18 cellular contexts compared by ENCODE assay signal in genomic region chr7:39540320-39540719, GRCh38. TPM values are rescaled to one million over a fixed set of nuclear protein-coding genes. Genes with fewer than 3 reads are reported as not detected.
DNase-seq lines count a peak whose midpoint lies in the region; ATAC-seq and TF ChIP-seq lines count a peak whose summit lies in the region.
"Had no signal": no experiment of that assay in that cellular context is flagged by ENCODE, and none has a peak within 500 bp of the region (broad histone marks: within the 10 kb centered on the region; RNA-seq: fewer than 3 reads in every experiment).

No MANE protein-coding gene starts in this region.

- H3K79me2 ChIP-seq in GM23338 (replicated peaks; ENCODE audit: insufficient read depth) = no peaks in the 10 kb centered on the region

- H3K9me3 Mint-ChIP-seq in GM23338 = no peaks in the 10 kb centered on the region
- peaks cover 8% of the 10 kb centered on the region for H3K9me3 Mint-ChIP-seq in nephron progenitor cell
- H3K9me3 Mint-ChIP-seq: activated naive CD8-positive, alpha-beta T cell treated with anti-CD3 and anti-CD28 coated beads for 36 hours; CD8-positive, alpha-beta T cell had no signal

- no peak for DNase-seq in GM23338 (ENCODE audit: low spot score)
- DNase-seq in NCI-H2029 (lab: John Stamatoyannopoulos, UW) = peak; percentile 48
- peak; percentile 88 for DNase-seq in NCI-H82 (lab: John Stamatoyannopoulos, UW)
- DNase-seq in nephron progenitor cell = no peak
- DNase-seq in left ventricle myocardium superior = no peak
- no peak for DNase-seq in aorta
- no peak for DNase-seq in Ammon's horn (ENCODE audit: low spot score)
- DNase-seq in effector memory CD4-positive, alpha-beta T cell = no peak
- DNase-seq: activated naive CD8-positive, alpha-beta T cell treated with anti-CD3 and anti-CD28 coated beads for 36 hours; body of pancreas; CD8-positive, alpha-beta T cell; head of caudate nucleus; NCI-H1436; occipital lobe; right cardiac atrium; stimulated activated naive CD4-positive, alpha-beta T cell; thyroid gland had no signal

- H3K27ac ChIP-seq in GM23338 (ENCODE audit: low read depth) (no peak overlapping the region), aorta (ENCODE audit: low read depth in 1 of 2, low read length in 2 of 2) (no peak overlapping the region)
- no peak overlapping the region for H3K27ac ChIP-seq in effector memory CD4-positive, alpha-beta T cell (ENCODE audit: insufficient read depth, low read length, poor library complexity, severe bottlenecking)
- H3K27ac ChIP-seq: body of pancreas, Peyer's patch, thyroid gland had no signal

- H3K4me3 ChIP-seq in GM23338 = no peak overlapping the region
- no peak overlapping the region for H3K4me3 ChIP-seq in aorta (ENCODE audit: low read length in 2 of 2)
- H3K4me3 ChIP-seq in effector memory CD4-positive, alpha-beta T cell (ENCODE audit: insufficient read depth, low read depth, low read length, poor library complexity, severe bottlenecking) = no peak overlapping the region
- H3K4me3 ChIP-seq: body of pancreas, Peyer's patch, thyroid gland had no signal

- TF ChIP-seq CTCF in GM23338 (conservative IDR thresholded peaks at IDR 0.05; ENCODE audit: low read depth in 2 of 2) (no peak), nephron progenitor cell (IDR thresholded peaks at IDR 0.05) (no peak)

- no peaks in the 10 kb centered on the region for H3K9me3 ChIP-seq in aorta (ENCODE audit: control insufficient read depth, low read length)
- no peaks in the 10 kb centered on the region for H3K9me3 ChIP-seq in effector memory CD4-positive, alpha-beta T cell (ENCODE audit: control insufficient read depth, low read length)
- H3K9me3 ChIP-seq: body of pancreas, Peyer's patch, thyroid gland had no signal

- H3K27me3 Mint-ChIP-seq in GM23338 (ENCODE audit: insufficient read depth, low read depth, poor library complexity) (peaks cover 6% of the 10 kb centered on the region), nephron progenitor cell (ENCODE audit: low read depth, poor library complexity) (peaks cover 16% of the 10 kb centered on the region)

- peaks cover 8% of the 10 kb centered on the region; the same call in 1 of the 2 replicates for H3K9me2 ChIP-seq in GM23338 (ENCODE audit: insufficient read depth)

- no peaks in the 10 kb centered on the region for H3K27me3 ChIP-seq in GM23338 (ENCODE audit: insufficient read depth)
- no peaks in the 10 kb centered on the region for H3K27me3 ChIP-seq in aorta (ENCODE audit: control insufficient read depth in 1 of 2, insufficient read depth in 2 of 2, low read length in 1 of 2)
- no peaks in the 10 kb centered on the region for H3K27me3 ChIP-seq in effector memory CD4-positive, alpha-beta T cell (replicated peaks; ENCODE audit: control insufficient read depth, insufficient read depth, low read length, poor library complexity, severe bottlenecking)
- H3K27me3 ChIP-seq: body of pancreas, Peyer's patch, thyroid gland had no signal

- H4K20me1 ChIP-seq in GM23338 (replicated peaks; ENCODE audit: insufficient read depth) = no peaks in the 10 kb centered on the region

- intact Hi-C loops in left ventricle myocardium superior (cut with micrococcal nuclease) = no loop called here
- intact Hi-C loops in aorta (cut with DNase I) = no loop called here

- no peaks in the 10 kb centered on the region for H3K36me3 ChIP-seq in GM23338 (ENCODE audit: insufficient read depth)
- no peaks in the 10 kb centered on the region for H3K36me3 ChIP-seq in aorta (ENCODE audit: control insufficient read depth in 1 of 2, insufficient read depth in 2 of 2, low read length in 1 of 2)
- no peaks in the 10 kb centered on the region for H3K36me3 ChIP-seq in effector memory CD4-positive, alpha-beta T cell (ENCODE audit: control insufficient read depth, insufficient read depth, low read length)
- H3K36me3 ChIP-seq: Peyer's patch, thyroid gland had no signal

- no peak for ATAC-seq in GM23338
- ATAC-seq in left ventricle myocardium superior = no peak
- ATAC-seq in aorta (ENCODE audit: low FRiP score) = no peak
- ATAC-seq: body of pancreas; CD8-positive, alpha-beta T cell; right cardiac atrium had no signal

- no peaks in the 10 kb centered on the region for H3F3A ChIP-seq in GM23338 (replicated peaks; ENCODE audit: low read depth)

- 69 to 73% methylated on average over 7 of the region's 7 CpGs for WGBS in aorta, 2 donors

- H2AFZ ChIP-seq in GM23338 = peak overlapping the region; percentile 94

- H3K4me1 ChIP-seq in GM23338 (ENCODE audit: insufficient read depth) = peaks cover 8% of the 10 kb centered on the region; the same call in 1 of the 2 replicates
- no peaks in the 10 kb centered on the region for H3K4me1 ChIP-seq in aorta (ENCODE audit: control insufficient read depth in 1 of 2, insufficient read depth in 2 of 2, low read length in 2 of 2)
- no peaks in the 10 kb centered on the region for H3K4me1 ChIP-seq in effector memory CD4-positive, alpha-beta T cell (ENCODE audit: control insufficient read depth, insufficient read depth, low read length, poor library complexity, severe bottlenecking)
- H3K4me1 ChIP-seq: body of pancreas, Peyer's patch, thyroid gland had no signal

- H3K27ac Mint-ChIP-seq in GM23338 (no peak overlapping the region; the same call in 1 of the 2 replicates), nephron progenitor cell (no peak overlapping the region)
- H3K27ac Mint-ChIP-seq: activated naive CD8-positive, alpha-beta T cell treated with anti-CD3 and anti-CD28 coated beads for 36 hours; CD8-positive, alpha-beta T cell had no signal

- H3K4me3 Mint-ChIP-seq in GM23338 (no peak overlapping the region), nephron progenitor cell (peak overlapping the region; percentile 29)
- H3K4me3 Mint-ChIP-seq: activated naive CD8-positive, alpha-beta T cell treated with anti-CD3 and anti-CD28 coated beads for 36 hours; CD8-positive, alpha-beta T cell had no signal

- H3K4me1 Mint-ChIP-seq in GM23338 (peaks cover 15% of the 10 kb centered on the region), nephron progenitor cell (peaks cover 23% of the 10 kb centered on the region)
- H3K4me1 Mint-ChIP-seq: activated naive CD8-positive, alpha-beta T cell treated with anti-CD3 and anti-CD28 coated beads for 36 hours had no signal

- H3K4me2 ChIP-seq in GM23338 = peak overlapping the region; percentile 45; the same call in 1 of the 2 replicates

- H3K36me3 Mint-ChIP-seq in GM23338 (ENCODE audit: low read depth) (no peaks in the 10 kb centered on the region), nephron progenitor cell (ENCODE audit: low read depth) (no peaks in the 10 kb centered on the region)
- H3K36me3 Mint-ChIP-seq: activated naive CD8-positive, alpha-beta T cell treated with anti-CD3 and anti-CD28 coated beads for 36 hours; CD8-positive, alpha-beta T cell had no signal

TF ChIP-seq in GM23338, 12 proteins besides CTCF, POLR2A, EP300 and RAD21 (continues in another document):
- no peak for TF ChIP-seq CREB1 (CRISPR knock-in tag; IDR thresholded peaks at IDR 0.05; ENCODE audit: low read depth)
- TF ChIP-seq REST (IDR thresholded peaks at IDR 0.05; ENCODE audit: unreplicated experiment) = no peak
- no peak for TF ChIP-seq EZH2 (IDR thresholded peaks at IDR 0.05; ENCODE audit: low read depth, unreplicated experiment)
- no peak for TF ChIP-seq EZH2phosphoT487 (IDR thresholded peaks at IDR 0.05; ENCODE audit: unreplicated experiment)
- no peak for TF ChIP-seq POLR2AphosphoS5 (IDR thresholded peaks at IDR 0.05; ENCODE audit: low read depth)

RNA-seq across cellular contexts. Expression of gene YAE1, which starts 25.9 kb away (rescaled TPM):
- 26.5 and 30.5 TPM in 2 replicates for total RNA-seq in GM23338 (2014; rRNA removed; shearing (Covaris generic))
- polyA plus RNA-seq in GM23338 (2016; fragmentation: Nextera tagmentation; extraction: Ambion mirVana) (88.7 and 107 TPM in 2 replicates), aorta (10 to 100 TPM; 15.8 to 21.4 TPM)
- total RNA-seq in left ventricle myocardium superior (15.9 TPM), aorta (10 to 100 TPM; 14.6 to 20.8 TPM)

Comparison
In these comparisons a context has a peak if more than half of its experiments do, and no peak if none do; other contexts are left out.
1. DNase-seq: peak in NCI-H2029 (single experiment) and NCI-H82 (single experiment); none in GM23338 (single experiment), nephron progenitor cell (single experiment), left ventricle myocardium superior (single experiment), aorta (0 of 2), Ammon's horn (single experiment) and effector memory CD4-positive, alpha-beta T cell (0 of 3).